8 cellular contexts compared by ENCODE assay signal in the genomic region with DNA sequence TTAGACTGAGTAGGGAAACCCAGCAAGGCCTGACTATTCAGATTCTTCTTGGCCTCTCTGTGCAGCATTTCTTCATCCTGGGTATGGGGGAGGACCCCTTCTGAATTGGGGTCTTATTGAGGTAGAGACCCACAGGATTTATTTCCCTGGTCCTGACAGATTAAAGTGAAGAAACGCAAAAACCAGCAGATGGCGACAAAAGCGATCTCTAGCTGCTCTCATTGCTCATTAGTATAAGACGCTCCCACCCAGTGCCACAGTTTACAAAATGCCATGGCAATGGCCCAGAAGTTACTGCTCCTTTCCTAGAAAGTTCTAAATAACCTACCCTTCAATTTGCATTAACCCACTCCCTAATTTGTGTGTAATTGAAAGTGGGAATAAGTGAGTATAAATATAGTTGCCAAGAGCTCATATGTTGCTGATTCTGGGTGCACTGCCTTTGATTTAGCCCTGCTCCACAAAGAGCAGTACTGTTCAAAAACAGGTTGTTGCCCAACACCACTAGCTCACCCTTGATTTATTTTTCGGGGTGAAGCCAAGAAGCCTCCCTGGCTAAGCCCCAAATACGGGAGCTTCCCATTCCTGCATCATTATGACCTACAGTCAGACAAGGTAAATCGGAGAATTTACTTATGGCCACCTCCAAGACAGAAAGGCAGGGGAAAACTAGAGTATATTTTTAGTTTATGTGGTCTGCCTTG. TPM values are rescaled to one million over a fixed set of nuclear protein-coding genes. Genes with fewer than 3 reads are reported as not detected.
DNase-seq lines count a peak whose midpoint lies in the region; ATAC-seq, FAIRE-seq and TF ChIP-seq lines count a peak whose summit lies in the region.

No MANE protein-coding gene starts in this region.

- H3K79me2 ChIP-seq in GM12878 (ENCODE audit: control insufficient read depth, insufficient read depth, low read length), result no peaks in the 10 kb centered on the region

- CTCF ChIA-PET in GM12878 (lab: Yijun Ruan, JAX), result interaction anchor here (0.7 to 2.1 kb wide), 15 partner anchors 10 to 279 kb away, joined by 3 to 30 read pairs (median 3); no protein-coding TSS in a partner anchor

- no peak overlapping the region for H3K4me3 ChIP-seq in GM12878
- no peak overlapping the region for H3K4me3 ChIP-seq in kidney epithelial cell (ENCODE audit: low read depth, low read length)

- SMC1A ChIA-PET in GM12878 (lab: Charles Lee; ENCODE audit: uncharacterized antibody, unreplicated experiment), result interaction anchor here (0.9 to 1.7 kb wide), 3 partner anchors 42 to 279 kb away, joined by 3 to 15 read pairs (median 4); no protein-coding TSS in a partner anchor

- TF ChIP-seq CTCF in GM12878 (IDR thresholded peaks at IDR 0.05 in 2 of 3, conservative IDR thresholded peaks at IDR 0.05 in 1 of 3; ENCODE audit: control insufficient read depth in 2 of 3, extremely low read depth in 1 of 3, insufficient read depth in 1 of 3, low read depth in 3 of 3, low read length in 3 of 3) (peak; percentile 43 to 60 (median 50); a peak in 5 of 6 replicates), kidney epithelial cell (IDR thresholded peaks at IDR 0.05; ENCODE audit: insufficient read depth, low read length, poor library complexity, severe bottlenecking) (peak; percentile 56)

- no peak for TF ChIP-seq POLR2A in GM12878 (IDR thresholded peaks at IDR 0.05; ENCODE audit: low read depth, low read length)

- peak; percentile 11 for DNase-seq in DMS153 (lab: John Stamatoyannopoulos, UW)
- no peak for DNase-seq in DMS153 treated with DMSO at 0.1 percent for 48 hours (lab: John Stamatoyannopoulos, UW; ENCODE audit: unreplicated experiment)
- peak; percentile 28 for DNase-seq in RPMI7951 (ENCODE audit: low read depth)
- no peak for DNase-seq in GM12878 (ENCODE audit: low read depth, low spot score)
- no peak for DNase-seq in kidney epithelial cell (ENCODE audit: low read depth)
- peak; percentile 41 for DNase-seq in stimulated activated CD8-positive, alpha-beta memory T cell treated with anti-CD3 and anti-CD28 coated beads, Interleukin-4, amount 100 ng/mL, for 48 hours
- DNase-seq in posterior vena cava (ENCODE audit: low spot score), result no peak

- no peaks in the 10 kb centered on the region for H3K9me3 ChIP-seq in GM12878 (replicated peaks; ENCODE audit: control insufficient read depth, insufficient read depth, low read length)

- no peaks in the 10 kb centered on the region for H4K20me1 ChIP-seq in GM12878 (ENCODE audit: control insufficient read depth, insufficient read depth)

- H3K36me3 ChIP-seq in GM12878 (ENCODE audit: control insufficient read depth in 2 of 2, insufficient read depth in 2 of 2, low read length in 1 of 2) (no peaks in the 10 kb centered on the region), kidney epithelial cell (ENCODE audit: control insufficient read depth, insufficient read depth, low read length) (no peaks in the 10 kb centered on the region)

- H3K4me2 ChIP-seq in GM12878 (ENCODE audit: control insufficient read depth, insufficient read depth), result no peak overlapping the region

- no peak overlapping the region for H3K27ac ChIP-seq in GM12878 (ENCODE audit: control insufficient read depth, insufficient read depth)

- no peak for TF ChIP-seq EP300 in GM12878 (IDR thresholded peaks at IDR 0.05; ENCODE audit: borderline replicate concordance in 1 of 2, control insufficient read depth in 1 of 2, low read depth in 2 of 2, low read length in 2 of 2)

- H3K27me3 ChIP-seq in GM12878 (replicated peaks in 1 of 2; ENCODE audit: control insufficient read depth in 2 of 2, insufficient read depth in 2 of 2, low read length in 1 of 2) (no peaks in the 10 kb centered on the region; a peak in 1 of 4 replicates), kidney epithelial cell (ENCODE audit: control insufficient read depth, insufficient read depth, low read length) (no peaks in the 10 kb centered on the region)

- RAD21 ChIA-PET in GM12878 (lab: Charles Lee; ENCODE audit: unreplicated experiment), result interaction anchor here (1.0 to 1.3 kb wide), 4 partner anchors 38 to 279 kb away, joined by 3 to 8 read pairs (median 4); no protein-coding TSS in a partner anchor

- no TSS peak for BruUV-seq in GM12878 (replicated peaks; lab: Mats Ljungman, UMichigan)

- no peaks in the 10 kb centered on the region for H3K4me1 ChIP-seq in GM12878 (ENCODE audit: control insufficient read depth, insufficient read depth, low read length)

- no peak overlapping the region for H3K9ac ChIP-seq in GM12878 (ENCODE audit: control insufficient read depth, insufficient read depth, low read length)

- H2AFZ ChIP-seq in GM12878 (ENCODE audit: control insufficient read depth, low read depth, low read length), result no peak overlapping the region

- in situ Hi-C loops in GM12878 (cut with MboI), result no loop called here

- no peak for FAIRE-seq in GM12878 (lab: Jason Lieb, UNC)

- POLR2A ChIA-PET in GM12878 (lab: Charles Lee), result no interaction called here

- peak; percentile 52 for TF ChIP-seq RAD21 in GM12878 (IDR thresholded peaks at IDR 0.05; ENCODE audit: insufficient read depth, low read depth, low read length)

- intact Hi-C loops in GM12878 (cut with micrococcal nuclease; ENCODE audit: unreplicated experiment) (loop anchor here (1.0 to 2.0 kb wide), 2 partner anchors 38 to 253 kb away; no protein-coding TSS in a partner anchor), posterior vena cava (cut with DNase I) (no loop called here)

- peak; percentile 43 for ATAC-seq in HG03378 (IDR thresholded peaks at IDR 0.05; ENCODE audit: unreplicated experiment)
- peak; percentile 83 for ATAC-seq in GM12878

- WGBS in GM12878 (ENCODE audit: insufficient coverage, insufficient replicate concordance, low lambda C conversion rate, missing lambda C conversion rate), result 14% methylated on average over 7 of the region's 7 CpGs

TF ChIP-seq in GM12878, 131 proteins besides CTCF, POLR2A, EP300 and RAD21:
- TF ChIP-seq, protein P1, sequence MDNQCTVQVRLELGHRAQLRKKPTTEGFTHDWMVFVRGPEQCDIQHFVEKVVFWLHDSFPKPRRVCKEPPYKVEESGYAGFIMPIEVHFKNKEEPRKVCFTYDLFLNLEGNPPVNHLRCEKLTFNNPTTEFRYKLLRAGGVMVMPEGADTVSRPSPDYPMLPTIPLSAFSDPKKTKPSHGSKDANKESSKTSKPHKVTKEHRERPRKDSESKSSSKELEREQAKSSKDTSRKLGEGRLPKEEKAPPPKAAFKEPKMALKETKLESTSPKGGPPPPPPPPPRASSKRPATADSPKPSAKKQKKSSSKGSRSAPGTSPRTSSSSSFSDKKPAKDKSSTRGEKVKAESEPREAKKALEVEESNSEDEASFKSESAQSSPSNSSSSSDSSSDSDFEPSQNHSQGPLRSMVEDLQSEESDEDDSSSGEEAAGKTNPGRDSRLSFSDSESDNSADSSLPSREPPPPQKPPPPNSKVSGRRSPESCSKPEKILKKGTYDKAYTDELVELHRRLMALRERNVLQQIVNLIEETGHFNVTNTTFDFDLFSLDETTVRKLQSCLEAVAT (IDR thresholded peaks at IDR 0.05), result no peak
- peak; percentile 64; the same call in 1 of the 2 replicates for TF ChIP-seq SMC3 (IDR thresholded peaks at IDR 0.05; ENCODE audit: borderline replicate concordance, low read length)

RNA-seq across cellular contexts. Expression of gene BEX4, which starts 3.7 kb away (rescaled TPM):
- total RNA-seq in RPMI7951 (2014; rRNA removed; shearing (Covaris generic)), result 2.6 TPM in 2 replicates
- total RNA-seq in GM12878 (2013; cell fraction: nucleolus; rRNA removed), result 0.69 and 1.1 TPM in 2 replicates
- total RNA-seq in GM12878 (2014; rRNA removed) (2.5 and 2.8 TPM in 2 replicates), GM12878 (2014; rRNA removed; fragmentation: Illumina TruSeq; extraction: Trizol) (2.3 and 2.4 TPM in 2 replicates), GM12878 (2021) (1.7 and 2.0 TPM in 2 replicates), kidney epithelial cell (80.8 and 84.0 TPM in 2 replicates), posterior vena cava (10 to 100 TPM; 22.2 to 22.9 TPM)
- 13.3 TPM for polyA plus RNA-seq in GM12878 (2011; ENCODE audit: low read depth)
- polyA plus RNA-seq in GM12878 (2011; rRNA removed) (0.79 and 1.4 TPM in 2 replicates), GM12878 (2014; fragmentation: Illumina TruSeq; extraction: Trizol) (3.2 and 4.4 TPM in 2 replicates), GM12878 (2014; fragmentation: Nextera tagmentation; extraction: Ambion mirVana) (1 to 10 TPM in 1 of 2 experiments, under 1 TPM in 1; 0.76 to 1.9 TPM), GM12878 (2014; rRNA removed) (2.5 and 2.9 TPM in 2 replicates), GM12878 (2016; fragmentation: Nextera tagmentation; extraction: Ambion mirVana) (1 to 10 TPM; 1.9 to 3.3 TPM)
- polyA plus RNA-seq in GM12878 (2011; cell fraction: cytosol; rRNA removed), result 0.20 and 0.37 TPM in 2 replicates
- 0.37 and 0.39 TPM in 2 replicates for polyA plus RNA-seq in GM12878 (2011; cell fraction: nucleus; rRNA removed)
- 16.8 and 20.6 TPM in 2 replicates for polyA plus RNA-seq in GM12878 (2012)
- polyA minus RNA-seq in GM12878 (2011; rRNA and poly(A)+ RNA removed), result 0.29 and 0.52 TPM in 2 replicates
- polyA minus RNA-seq in GM12878 (2011; cell fraction: cytosol; rRNA and poly(A)+ RNA removed), result not detected in 2 replicates
- polyA minus RNA-seq in GM12878 (2011; cell fraction: nucleus; rRNA and poly(A)+ RNA removed), result 0.24 TPM in 1 of 2 replicates, not detected in the other

RNA-seq across cellular contexts. Expression of gene TCEAL8, which starts 43.8 kb away (rescaled TPM):
- 71.7 and 87.1 TPM in 2 replicates for total RNA-seq in RPMI7951 (2014; rRNA removed; shearing (Covaris generic))
- 6.1 and 8.9 TPM in 2 replicates for total RNA-seq in GM12878 (2013; cell fraction: nucleolus; rRNA removed)
- 33.7 and 52.5 TPM in 2 replicates for total RNA-seq in GM12878 (2014; rRNA removed)
- total RNA-seq in GM12878 (2014; rRNA removed; fragmentation: Illumina TruSeq; extraction: Trizol), result 63.0 and 65.6 TPM in 2 replicates
- 27.6 and 28.4 TPM in 2 replicates for total RNA-seq in GM12878 (2021)
- 33.0 TPM for polyA plus RNA-seq in GM12878 (2011; ENCODE audit: low read depth)
- 55.8 and 83.2 TPM in 2 replicates for polyA plus RNA-seq in GM12878 (2011; rRNA removed)
- polyA plus RNA-seq in GM12878 (2011; cell fraction: cytosol; rRNA removed), result 14.2 and 14.3 TPM in 2 replicates
- 12.6 TPM in 2 replicates for polyA plus RNA-seq in GM12878 (2011; cell fraction: nucleus; rRNA removed)
- 38.3 and 47.1 TPM in 2 replicates for polyA plus RNA-seq in GM12878 (2012)
- 69.2 and 95.7 TPM in 2 replicates for polyA plus RNA-seq in GM12878 (2014; fragmentation: Illumina TruSeq; extraction: Trizol)
- 100 to 1,000 TPM in 1 of 2 experiments, 10 to 100 TPM in 1; 86.8 to 123 TPM for polyA plus RNA-seq in GM12878 (2014; fragmentation: Nextera tagmentation; extraction: Ambion mirVana)
- polyA plus RNA-seq in GM12878 (2014; rRNA removed), result 32.9 and 45.9 TPM in 2 replicates
- polyA plus RNA-seq in GM12878 (2016; fragmentation: Nextera tagmentation; extraction: Ambion mirVana), result 10 to 100 TPM; 57.7 to 59.6 TPM
- 8.2 and 10.2 TPM in 2 replicates for polyA minus RNA-seq in GM12878 (2011; rRNA and poly(A)+ RNA removed)
- 6.3 and 6.7 TPM in 2 replicates for polyA minus RNA-seq in GM12878 (2011; cell fraction: cytosol; rRNA and poly(A)+ RNA removed)
- 3.6 TPM in 2 replicates for polyA minus RNA-seq in GM12878 (2011; cell fraction: nucleus; rRNA and poly(A)+ RNA removed)
- 89.6 and 91.3 TPM in 2 replicates for total RNA-seq in kidney epithelial cell
- 10 to 100 TPM; 41.1 to 51.6 TPM for total RNA-seq in posterior vena cava

Comparison
In these comparisons a context has a peak if more than half of its experiments do, and no peak if none do; other contexts are left out.
1. DNase-seq: peak in DMS153 (single experiment), RPMI7951 (single experiment) and stimulated activated CD8-positive, alpha-beta memory T cell treated with anti-CD3 and anti-CD28 coated beads, Interleukin-4, amount 100 ng/mL, for 48 hours (single experiment); none in DMS153 treated with DMSO at 0.1 percent for 48 hours (single experiment), GM12878 (single experiment), kidney epithelial cell (single experiment) and posterior vena cava (single experiment).